In the genomic region with DNA sequence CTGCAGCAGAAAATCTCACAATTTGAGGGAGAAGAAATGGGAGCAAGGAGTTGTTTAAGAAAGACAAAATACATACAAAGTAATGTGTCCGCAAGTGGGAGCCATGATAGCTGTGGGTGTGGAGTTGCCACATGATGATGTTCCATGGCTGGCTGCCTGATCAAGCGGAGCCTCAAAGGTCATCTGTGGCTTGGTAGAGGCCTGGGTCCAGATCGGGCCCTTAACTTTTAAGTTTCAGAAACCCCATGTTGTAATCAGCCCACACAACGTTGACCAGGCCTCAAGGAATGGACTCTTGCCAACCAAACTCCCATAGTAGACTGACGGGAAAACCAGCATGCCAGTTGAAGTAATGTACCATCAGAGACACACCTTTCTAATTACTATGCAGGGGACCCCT, we compare ENCODE assay signal across 21 cellular contexts.
A peak's percentile ranks its signal among the peaks of the same experiment; 100 is the strongest.
DNase-seq lines count a peak whose midpoint lies in the region; ATAC-seq, FAIRE-seq and TF ChIP-seq lines count a peak whose summit lies in the region.
"Had no signal": no experiment of that assay in that cellular context is flagged by ENCODE, and none has a peak within 500 bp of the region (broad histone marks: within the 10 kb centered on the region; RNA-seq: fewer than 3 reads in every experiment).

No MANE protein-coding gene starts in this region.

- no peak for TF ChIP-seq POLR2A in gastroesophageal sphincter (IDR thresholded peaks at IDR 0.05)
- TF ChIP-seq POLR2A in breast epithelium (IDR thresholded peaks at IDR 0.05) = no peak

- no peak for TF ChIP-seq EP300 in gastroesophageal sphincter (IDR thresholded peaks at IDR 0.05)

- whole genome bisulfite sequencing in gastroesophageal sphincter (ENCODE audit: low coverage in 1 of 2), 2 donors = 30 to 63% methylated on average over 2 to 4 of the region's 5 CpGs

- no peaks in the 10 kb centered on the region for H3K9me3 ChIP-seq in gastroesophageal sphincter
- H3K9me3 ChIP-seq in breast epithelium = no peaks in the 10 kb centered on the region
- H3K9me3 ChIP-seq: A549; BLaER1 treated with 17β-estradiol and CSF1 and Interleukin-3, amounts not matched to agents 10 nM and 100 nM; SJSA1 had no signal

- intact Hi-C loops in breast epithelium (cut with DNase I; ENCODE audit: low total_unique reads) = no loop called here

- no peak overlapping the region for H3K9ac ChIP-seq in rectal smooth muscle tissue (ENCODE audit: low read length)
- H3K9ac ChIP-seq: BLaER1 treated with 17β-estradiol and CSF1 and Interleukin-3, amounts not matched to agents 10 nM and 100 nM had no signal

- no peaks in the 10 kb centered on the region for H3K27me3 Mint-ChIP-seq in IgD-negative memory B cell
- H3K27me3 Mint-ChIP-seq: CD4-positive, alpha-beta T cell had no signal

- peak overlapping the region; percentile 14 to 59 (median 29) for H3K27ac Mint-ChIP-seq in IgD-negative memory B cell
- no peak overlapping the region for H3K27ac Mint-ChIP-seq in activated naive CD4-positive, alpha-beta T cell treated with anti-CD3 and anti-CD28 coated beads, Interleukin-2, amount 50 U/mL, for 72 hours
- H3K27ac Mint-ChIP-seq: CD4-positive, alpha-beta T cell; GM23338 had no signal

- H3K4me1 ChIP-seq in gastroesophageal sphincter = peaks cover 30 to 95% (median 48%) of the 10 kb centered on the region in 3 donors
- H3K4me1 ChIP-seq in rectal smooth muscle tissue (ENCODE audit: control insufficient read depth, insufficient read depth, low read length) = peaks cover 81% of the 10 kb centered on the region
- no peaks in the 10 kb centered on the region for H3K4me1 ChIP-seq in breast epithelium
- H3K4me1 ChIP-seq: A549, SJSA1 had no signal

- peak overlapping the region in 3 of 4 donors; percentile 16 to 65 (median 21) for H3K27ac ChIP-seq in gastroesophageal sphincter
- peak overlapping the region; percentile 55 for H3K27ac ChIP-seq in rectal smooth muscle tissue (ENCODE audit: low read depth, low read length)
- H3K27ac ChIP-seq in breast epithelium = no peak overlapping the region
- H3K27ac ChIP-seq: A549; BLaER1 treated with 17β-estradiol and CSF1 and Interleukin-3, amounts not matched to agents 10 nM and 100 nM; SJSA1 had no signal

- H3K27me3 ChIP-seq in H7 (ENCODE audit: control insufficient read depth, insufficient read depth, low read length) = no peaks in the 10 kb centered on the region
- no peaks in the 10 kb centered on the region for H3K27me3 ChIP-seq in gastroesophageal sphincter
- no peaks in the 10 kb centered on the region for H3K27me3 ChIP-seq in rectal smooth muscle tissue (ENCODE audit: control insufficient read depth, insufficient read depth, low read length)
- no peaks in the 10 kb centered on the region for H3K27me3 ChIP-seq in breast epithelium
- H3K27me3 ChIP-seq: BLaER1 treated with 17β-estradiol and CSF1 and Interleukin-3, amounts not matched to agents 10 nM and 100 nM; SJSA1 had no signal

- ATAC-seq in gastroesophageal sphincter = no peak
- ATAC-seq in activated naive CD4-positive, alpha-beta T cell treated with anti-CD3 and anti-CD28 coated beads, Interleukin-2, amount 50 U/mL, for 72 hours = no peak
- ATAC-seq: A549, GM23338 had no signal

- no peaks in the 10 kb centered on the region for H3K9me3 Mint-ChIP-seq in IgD-negative memory B cell
- H3K9me3 Mint-ChIP-seq in activated naive CD4-positive, alpha-beta T cell treated with anti-CD3 and anti-CD28 coated beads, Interleukin-2, amount 50 U/mL, for 72 hours = no peaks in the 10 kb centered on the region
- H3K9me3 Mint-ChIP-seq: CD4-positive, alpha-beta T cell; GM23338 had no signal

- H3K4me3 ChIP-seq in H7 (ENCODE audit: insufficient read depth, low read depth, low read length) = no peak overlapping the region
- no peak overlapping the region for H3K4me3 ChIP-seq in gastroesophageal sphincter
- H3K4me3 ChIP-seq in rectal smooth muscle tissue (ENCODE audit: low read length) = no peak overlapping the region
- H3K4me3 ChIP-seq in breast epithelium = no peak overlapping the region
- H3K4me3 ChIP-seq: A549; BLaER1 treated with 17β-estradiol and CSF1 and Interleukin-3, amounts not matched to agents 10 nM and 100 nM; GM23338; SJSA1 had no signal

- peaks cover 30 to 38% (median 33%) of the 10 kb centered on the region in 3 donors for H3K4me1 Mint-ChIP-seq in IgD-negative memory B cell

- H3K36me3 ChIP-seq in H7 (replicated peaks; ENCODE audit: control insufficient read depth, insufficient read depth, low read length) = no peaks in the 10 kb centered on the region
- H3K36me3 ChIP-seq in gastroesophageal sphincter = no peaks in the 10 kb centered on the region
- H3K36me3 ChIP-seq in rectal smooth muscle tissue (ENCODE audit: control insufficient read depth, insufficient read depth, low read length) = no peaks in the 10 kb centered on the region
- H3K36me3 ChIP-seq in breast epithelium = no peaks in the 10 kb centered on the region
- H3K36me3 ChIP-seq: BLaER1 treated with 17β-estradiol and CSF1 and Interleukin-3, amounts not matched to agents 10 nM and 100 nM; SJSA1 had no signal

- no peak for FAIRE-seq in frontal cortex (lab: Jason Lieb, UNC)
- FAIRE-seq: A549, G401.6 had no signal

- H3K4me3 Mint-ChIP-seq in IgD-negative memory B cell = no peak overlapping the region
- H3K4me3 Mint-ChIP-seq: CD4-positive, alpha-beta T cell; GM23338 had no signal

- TF ChIP-seq CTCF in gastroesophageal sphincter (IDR thresholded peaks at IDR 0.05) (no peak), breast epithelium (IDR thresholded peaks at IDR 0.05) (no peak)

- DNase-seq in H7 (peak; percentile 7), frontal cortex (ENCODE audit: low spot score in 2 of 2) (no peak), breast epithelium (ENCODE audit: low spot score in 2 of 2) (no peak)
- DNase-seq in activated naive CD4-positive, alpha-beta T cell treated with anti-CD3 and anti-CD28 coated beads, Interleukin-2, amount 50 U/mL, for 72 hours (ENCODE audit: low spot score in 2 of 2) = no peak
- DNase-seq: AML-193; CD4-positive, alpha-beta T cell; HCEC 1CT; IMR-90; NCI-H1092 treated with DMSO at 0.1 percent for 48 hours; NCI-H187; NCI-H2171 treated with DMSO at 0.1 percent for 48 hours; NCI-H345; NCI-H510A treated with DMSO at 0.1 percent for 48 hours had no signal

- H3K36me3 Mint-ChIP-seq in IgD-negative memory B cell = no peaks in the 10 kb centered on the region
- no peaks in the 10 kb centered on the region for H3K36me3 Mint-ChIP-seq in activated naive CD4-positive, alpha-beta T cell treated with anti-CD3 and anti-CD28 coated beads, Interleukin-2, amount 50 U/mL, for 72 hours

Comparison
In these comparisons a context has a peak if more than half of its experiments do, and no peak if none do; other contexts are left out.
1. H3K27ac Mint-ChIP-seq: peak in IgD-negative memory B cell (3 of 3); none in activated naive CD4-positive, alpha-beta T cell treated with anti-CD3 and anti-CD28 coated beads, Interleukin-2, amount 50 U/mL, for 72 hours (0 of 2).
2. H3K27ac ChIP-seq: peak in gastroesophageal sphincter (3 of 4) and rectal smooth muscle tissue (single experiment); none in breast epithelium (0 of 2).